8 cellular contexts compared by ENCODE assay signal in the genomic region with DNA sequence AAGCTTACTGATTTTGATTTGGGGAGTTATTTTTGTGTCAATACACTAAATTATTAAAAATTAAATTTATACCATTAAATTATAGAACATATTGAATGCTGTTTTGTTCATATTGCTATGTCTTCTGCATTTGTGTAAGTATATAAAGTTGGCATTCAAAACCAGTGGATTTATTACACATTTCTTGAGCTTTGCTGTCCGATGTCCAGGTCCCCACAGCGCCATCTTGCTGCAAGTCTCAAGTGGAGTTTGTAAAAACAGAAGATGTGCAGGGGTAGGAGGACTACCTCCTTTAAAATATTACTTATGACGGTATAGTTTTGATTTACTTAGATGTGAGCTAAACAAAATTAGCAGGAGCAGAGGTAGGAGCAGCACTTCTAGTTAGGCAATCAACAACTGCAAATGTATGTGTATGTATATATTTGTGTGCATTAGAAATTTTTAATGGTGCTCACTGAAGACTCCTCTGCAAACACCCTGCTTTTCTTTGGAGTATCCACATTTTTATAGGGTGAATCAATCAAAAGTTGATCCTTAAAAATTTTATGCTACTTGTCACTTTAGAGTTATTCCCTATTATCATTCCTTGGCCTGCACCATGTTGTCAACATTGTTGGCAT. TPM values are rescaled to one million over a fixed set of nuclear protein-coding genes. Genes with fewer than 3 reads are reported as not detected.
DNase-seq lines count a peak whose midpoint lies in the region; ATAC-seq and TF ChIP-seq lines count a peak whose summit lies in the region.

No MANE protein-coding gene starts in this region.

- no peaks in the 10 kb centered on the region for H3K27me3 Mint-ChIP-seq in activated naive CD8-positive, alpha-beta T cell treated with anti-CD3 and anti-CD28 coated beads for 36 hours

- intact Hi-C loops in Panc1 (cut with micrococcal nuclease; ENCODE audit: unreplicated experiment), result no loop called here
- intact Hi-C loops in left cardiac atrium (cut with DNase I), result no loop called here

- peak; percentile 65 for TF ChIP-seq CTCF in Panc1 (IDR thresholded peaks at IDR 0.05)

- no peaks in the 10 kb centered on the region for H3K9me3 Mint-ChIP-seq in activated naive CD8-positive, alpha-beta T cell treated with anti-CD3 and anti-CD28 coated beads for 36 hours

- ATAC-seq in Panc1 (no peak), left cardiac atrium (no peak), GM18873 (IDR thresholded peaks at IDR 0.05; ENCODE audit: low FRiP score, unreplicated experiment) (no peak), GM21786 (IDR thresholded peaks at IDR 0.05; ENCODE audit: unreplicated experiment) (no peak)

- H3K27ac Mint-ChIP-seq in activated naive CD8-positive, alpha-beta T cell treated with anti-CD3 and anti-CD28 coated beads for 36 hours, result no peak overlapping the region

- no peaks in the 10 kb centered on the region for H3K27me3 ChIP-seq in Panc1 (ENCODE audit: control insufficient read depth, insufficient read depth, low read length)

- POLR2A ChIA-PET in Panc1 (lab: Charles Lee), result interaction anchor here (0.6 kb wide), 1 partner anchor 38 kb away, joined by 6 read pairs; no protein-coding TSS in a partner anchor

- peak; percentile 7 for DNase-seq in SKM-1 treated with dmso at 0.1 percent for 144 hours (lab: John Stamatoyannopoulos, UW; ENCODE audit: unreplicated experiment)
- no peak for DNase-seq in SKM-1 (lab: John Stamatoyannopoulos, UW; ENCODE audit: unreplicated experiment)
- no peak for DNase-seq in Panc1 (ENCODE audit: low read depth, low spot score)
- DNase-seq in activated naive CD8-positive, alpha-beta T cell treated with anti-CD3 and anti-CD28 coated beads for 36 hours, result peak; percentile 19
- DNase-seq in left cardiac atrium, result peak; percentile 31
- peak; percentile 35 to 40 for DNase-seq in stimulated activated CD4-positive, alpha-beta T cell treated with anti-CD3 and anti-CD28 coated beads, Interleukin-2, amount 100 ng/mL, for 24 hours

- H3K9me3 ChIP-seq in Panc1 (ENCODE audit: control insufficient read depth, insufficient read depth, low read depth, low read length), result no peaks in the 10 kb centered on the region

- CTCF ChIA-PET in Panc1 (lab: Charles Lee), result no interaction called here

- H3K27ac ChIP-seq in Panc1 (ENCODE audit: low read length), result no peak overlapping the region

- peaks cover 3% of the 10 kb centered on the region for H3K36me3 Mint-ChIP-seq in activated naive CD8-positive, alpha-beta T cell treated with anti-CD3 and anti-CD28 coated beads for 36 hours

- H3K4me1 ChIP-seq in Panc1 (ENCODE audit: control insufficient read depth, insufficient read depth, low read length), result no peaks in the 10 kb centered on the region

- peaks cover 27% of the 10 kb centered on the region for H3K4me1 Mint-ChIP-seq in activated naive CD8-positive, alpha-beta T cell treated with anti-CD3 and anti-CD28 coated beads for 36 hours

- no peak overlapping the region for H3K4me3 Mint-ChIP-seq in activated naive CD8-positive, alpha-beta T cell treated with anti-CD3 and anti-CD28 coated beads for 36 hours

- H3K4me3 ChIP-seq in Panc1 (ENCODE audit: low read depth in 2 of 2, low read length in 2 of 2), result no peak overlapping the region

- BruUV-seq in Panc1 (replicated peaks; lab: Mats Ljungman, UMichigan), result no TSS peak

- in situ Hi-C loops in Panc1 (cut with HindIII; ENCODE audit: low pct_unique_long_range_greater_than_20kb, low sequenced_read_pairs), result no loop called here

- no peaks in the 10 kb centered on the region for H3K36me3 ChIP-seq in Panc1 (ENCODE audit: control insufficient read depth, insufficient read depth, low read length)

RNA-seq across cellular contexts. Expression of a gene that starts 37.4 kb away (rescaled TPM):
- total RNA-seq in Panc1 (2021; ENCODE audit: unreplicated experiment) (27.7 TPM), left cardiac atrium (100 to 1,000 TPM in 1 of 2 donors, 10 to 100 TPM in 1; 73.8 to 178 TPM)
- 9.7 TPM for polyA plus RNA-seq in Panc1 (2012; ENCODE audit: insufficient read length)
- total RNA-seq in activated naive CD8-positive, alpha-beta T cell treated with anti-CD3 and anti-CD28 coated beads for 36 hours, result 1 to 10 TPM; 7.4 to 8.4 TPM

Comparison
In these comparisons a context has a peak if more than half of its experiments do, and no peak if none do; other contexts are left out.
1. DNase-seq: peak in SKM-1 treated with dmso at 0.1 percent for 144 hours (single experiment), activated naive CD8-positive, alpha-beta T cell treated with anti-CD3 and anti-CD28 coated beads for 36 hours (single experiment), left cardiac atrium (single experiment) and stimulated activated CD4-positive, alpha-beta T cell treated with anti-CD3 and anti-CD28 coated beads, Interleukin-2, amount 100 ng/mL, for 24 hours (2 of 2); none in SKM-1 (single experiment) and Panc1 (single experiment).